17 cellular contexts compared by ENCODE assay signal in the genomic region with DNA sequence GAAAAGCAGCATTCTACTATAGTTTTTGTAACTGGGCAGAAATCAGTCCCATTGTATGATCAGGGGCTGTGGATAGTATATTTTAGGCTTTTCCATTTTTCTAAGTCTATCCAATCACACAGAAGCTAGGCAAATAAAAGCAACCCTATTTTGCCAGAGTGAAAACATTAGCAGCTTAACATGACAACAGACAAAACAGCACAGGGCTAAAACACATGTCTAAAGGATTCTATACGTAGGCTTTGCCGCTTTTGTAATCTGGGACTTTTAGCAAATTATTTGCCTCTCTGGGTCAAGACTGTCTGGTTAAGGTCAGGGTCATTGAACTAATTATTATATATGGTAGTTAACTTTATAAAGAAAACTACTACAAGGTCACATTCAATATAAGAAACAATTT. TPM values are rescaled to one million over a fixed set of nuclear protein-coding genes. Genes with fewer than 3 reads are reported as not detected.
A peak's percentile ranks its signal among the peaks of the same experiment; 100 is the strongest.
DNase-seq lines count a peak whose midpoint lies in the region; ATAC-seq and TF ChIP-seq lines count a peak whose summit lies in the region.
"Had no signal": no experiment of that assay in that cellular context is flagged by ENCODE, and none has a peak within 500 bp of the region (broad histone marks: within the 10 kb centered on the region; RNA-seq: fewer than 3 reads in every experiment).

No MANE protein-coding gene starts in this region.

- peaks cover 3% of the 10 kb centered on the region for H4K20me1 ChIP-seq in Loucy (ENCODE audit: insufficient read depth, low read length, poor library complexity, severe bottlenecking)

- intact Hi-C loops in heart left ventricle (cut with DNase I) (loop anchor here in 7 of 10 donors (5.0 to 10.0 kb wide), 6 partner anchors 44 to 104 kb away; no protein-coding TSS in a partner anchor), cardiac septum (cut with DNase I) (no loop called here)

- WGBS in heart left ventricle, 4 donors = 69 to 81% (median 74%) methylated on average over 2 of the region's 2 CpGs

- TF ChIP-seq CTCF in heart left ventricle (IDR thresholded peaks at IDR 0.05) (no peak), Loucy (conservative IDR thresholded peaks at IDR 0.05; ENCODE audit: low read length) (no peak), fibroblast of the aortic adventitia (IDR thresholded peaks at IDR 0.05; ENCODE audit: insufficient read depth, low read length) (no peak)

- no peak overlapping the region for H2AFZ ChIP-seq in Loucy (ENCODE audit: low read length)

- peak overlapping the region in 9 of 12 donors; percentile 14 to 55 (median 39) for H3K27ac ChIP-seq in heart left ventricle
- H3K27ac ChIP-seq in subcutaneous abdominal adipose tissue (ENCODE audit: low read depth, low read length) = peak overlapping the region; percentile 77
- H3K27ac ChIP-seq: 22Rv1 had no signal

- peaks cover 0 to 40% (median 23%) of the 10 kb centered on the region in 12 donors for H3K4me1 ChIP-seq in heart left ventricle
- peaks cover 33% of the 10 kb centered on the region for H3K4me1 ChIP-seq in Loucy (ENCODE audit: insufficient read depth, low read length, poor library complexity, severe bottlenecking)
- peaks cover 0 to 52% (median 33%) of the 10 kb centered on the region in 5 donors for H3K4me1 ChIP-seq in subcutaneous abdominal adipose tissue (ENCODE audit: control insufficient read depth in 5 of 5, insufficient read depth in 5 of 5, low read length in 5 of 5)

- H3K4me2 ChIP-seq in Loucy (ENCODE audit: low read depth, low read length, poor library complexity, severe bottlenecking) = peak overlapping the region; percentile 98

- no peak for TF ChIP-seq POLR2A in heart left ventricle (IDR thresholded peaks at IDR 0.05)

- no peaks in the 10 kb centered on the region for H3K27me3 ChIP-seq in heart left ventricle
- H3K27me3 ChIP-seq in Loucy (ENCODE audit: insufficient read depth, low read length, poor library complexity, severe bottlenecking) = no peaks in the 10 kb centered on the region
- H3K27me3 ChIP-seq in subcutaneous abdominal adipose tissue (ENCODE audit: control insufficient read depth in 5 of 5, insufficient read depth in 4 of 5, low read length in 5 of 5) = no peaks in the 10 kb centered on the region

- H3K9me3 ChIP-seq in heart left ventricle (no peaks in the 10 kb centered on the region), Loucy (ENCODE audit: insufficient read depth, low read depth, low read length) (no peaks in the 10 kb centered on the region), subcutaneous abdominal adipose tissue (ENCODE audit: control insufficient read depth in 5 of 5, low read length in 5 of 5) (no peaks in the 10 kb centered on the region)

- H3K9ac ChIP-seq in Loucy (ENCODE audit: low read depth, low read length, poor library complexity, severe bottlenecking) (peak overlapping the region; percentile 44), subcutaneous abdominal adipose tissue (ENCODE audit: low read length in 5 of 5) (no peak overlapping the region)

- peaks cover 41% of the 10 kb centered on the region for H3K79me2 ChIP-seq in Loucy (ENCODE audit: insufficient read depth, low read length)

- H3K9me2 ChIP-seq in Loucy (replicated peaks; ENCODE audit: low read depth, low read length) = no peaks in the 10 kb centered on the region

- H3F3A ChIP-seq in Loucy (ENCODE audit: low read depth) = no peaks in the 10 kb centered on the region

- H3K4me3 ChIP-seq in heart left ventricle = no peak overlapping the region
- peak overlapping the region; percentile 33 for H3K4me3 ChIP-seq in Loucy (ENCODE audit: low read length, poor library complexity, severe bottlenecking)
- no peak overlapping the region for H3K4me3 ChIP-seq in fibroblast of the aortic adventitia (ENCODE audit: low read depth, low read length)
- no peak overlapping the region for H3K4me3 ChIP-seq in subcutaneous abdominal adipose tissue (ENCODE audit: low read depth in 1 of 5, low read length in 5 of 5)

- ATAC-seq in heart left ventricle = no peak
- ATAC-seq: HepG2 had no signal

- no peak for DNase-seq in heart left ventricle
- no peak for DNase-seq in cardiac septum (ENCODE audit: low spot score)
- peak; percentile 34 for DNase-seq in fibroblast of the aortic adventitia (ENCODE audit: low read depth)
- DNase-seq in DMS114 treated with DMSO at 0.1 percent for 48 hours (lab: John Stamatoyannopoulos, UW; ENCODE audit: unreplicated experiment) = no peak
- DNase-seq in Ammon's horn (ENCODE audit: low spot score) = no peak
- no peak for DNase-seq in HT-29 (ENCODE audit: low spot score)
- DNase-seq: C1 segment of cervical spinal cord; CD4-positive, alpha-beta T cell; DMS153; DMS79 treated with DMSO at 0.1 percent for 48 hours; EL; GOT3; H9 had no signal

- no peaks in the 10 kb centered on the region for H3K36me3 ChIP-seq in heart left ventricle
- H3K36me3 ChIP-seq in Loucy (ENCODE audit: insufficient read depth, low read length) = no peaks in the 10 kb centered on the region
- no peaks in the 10 kb centered on the region for H3K36me3 ChIP-seq in subcutaneous abdominal adipose tissue (ENCODE audit: control insufficient read depth in 5 of 5, insufficient read depth in 5 of 5, low read length in 5 of 5)

RNA-seq across cellular contexts. Expression of gene MARCHF3, which starts 4.2 kb away (rescaled TPM):
- total RNA-seq in heart left ventricle (10 to 100 TPM; 19.9 to 50.3 (median 38.0) TPM), cardiac septum (61.0 TPM), fibroblast of the aortic adventitia (ENCODE audit: low replicate concordance) (5.5 and 16.9 TPM in 2 replicates)
- polyA plus RNA-seq in heart left ventricle = 100 to 1,000 TPM in 1 of 2 donors, 1 to 10 TPM in 1; 9.9 to 113 TPM
- 18.2 and 32.5 TPM in 2 replicates for total RNA-seq in HT-29 (2014; rRNA removed; shearing (Covaris generic))

RNA-seq across cellular contexts. Expression of gene C5orf63, which starts 47.1 kb away (rescaled TPM):
- total RNA-seq in heart left ventricle (10 to 100 TPM in 4 of 9 donors, 1 to 10 TPM in 5; 1.4 to 14.7 (median 8.4) TPM), cardiac septum (11.5 TPM), fibroblast of the aortic adventitia (ENCODE audit: low replicate concordance) (4.0 and 6.3 TPM in 2 replicates)
- 1 to 10 TPM; 5.0 to 5.3 TPM for polyA plus RNA-seq in heart left ventricle
- total RNA-seq in HT-29 (2014; rRNA removed; shearing (Covaris generic)) = 4.4 and 8.1 TPM in 2 replicates
